1 cellular context compared by ENCODE assay signal in the genomic region with DNA sequence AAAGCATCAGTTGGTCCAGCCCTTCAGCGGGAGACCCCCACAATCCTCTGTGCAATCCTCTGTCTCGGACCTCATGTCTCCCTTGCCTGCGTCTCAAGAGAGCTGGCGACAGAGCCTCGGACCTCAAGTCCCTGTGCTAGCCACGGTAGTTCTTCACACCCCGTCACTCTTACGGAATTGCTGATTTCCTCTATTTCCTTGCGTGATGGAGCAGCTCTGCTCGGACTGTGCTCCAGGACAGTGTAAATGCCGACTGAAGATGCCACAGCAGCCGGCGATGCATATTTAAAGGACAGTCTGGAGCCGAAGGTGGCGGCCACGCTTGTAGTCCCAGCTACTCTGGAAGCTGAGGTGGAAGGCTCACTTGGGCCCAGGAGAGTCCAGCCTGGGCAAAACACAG.
TF ChIP-seq lines count a peak whose summit lies in the region.

No MANE protein-coding gene starts in this region.

TF ChIP-seq in SK-N-SH treated with all-trans-retinoic acid at 6 μM for 48 hours, 23 proteins besides CTCF, POLR2A, EP300 and RAD21 (continued from another document):
- TF ChIP-seq, protein P1, sequence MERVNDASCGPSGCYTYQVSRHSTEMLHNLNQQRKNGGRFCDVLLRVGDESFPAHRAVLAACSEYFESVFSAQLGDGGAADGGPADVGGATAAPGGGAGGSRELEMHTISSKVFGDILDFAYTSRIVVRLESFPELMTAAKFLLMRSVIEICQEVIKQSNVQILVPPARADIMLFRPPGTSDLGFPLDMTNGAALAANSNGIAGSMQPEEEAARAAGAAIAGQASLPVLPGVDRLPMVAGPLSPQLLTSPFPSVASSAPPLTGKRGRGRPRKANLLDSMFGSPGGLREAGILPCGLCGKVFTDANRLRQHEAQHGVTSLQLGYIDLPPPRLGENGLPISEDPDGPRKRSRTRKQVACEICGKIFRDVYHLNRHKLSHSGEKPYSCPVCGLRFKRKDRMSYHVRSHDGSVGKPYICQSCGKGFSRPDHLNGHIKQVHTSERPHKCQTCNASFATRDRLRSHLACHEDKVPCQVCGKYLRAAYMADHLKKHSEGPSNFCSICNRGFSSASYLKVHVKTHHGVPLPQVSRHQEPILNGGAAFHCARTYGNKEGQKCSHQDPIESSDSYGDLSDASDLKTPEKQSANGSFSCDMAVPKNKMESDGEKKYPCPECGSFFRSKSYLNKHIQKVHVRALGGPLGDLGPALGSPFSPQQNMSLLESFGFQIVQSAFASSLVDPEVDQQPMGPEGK (CRISPR knock-in tag; IDR thresholded peaks at IDR 0.05; ENCODE audit: borderline replicate concordance): no peak
